Comparison of ENCODE assay signal across 16 cellular contexts in the genomic region with DNA sequence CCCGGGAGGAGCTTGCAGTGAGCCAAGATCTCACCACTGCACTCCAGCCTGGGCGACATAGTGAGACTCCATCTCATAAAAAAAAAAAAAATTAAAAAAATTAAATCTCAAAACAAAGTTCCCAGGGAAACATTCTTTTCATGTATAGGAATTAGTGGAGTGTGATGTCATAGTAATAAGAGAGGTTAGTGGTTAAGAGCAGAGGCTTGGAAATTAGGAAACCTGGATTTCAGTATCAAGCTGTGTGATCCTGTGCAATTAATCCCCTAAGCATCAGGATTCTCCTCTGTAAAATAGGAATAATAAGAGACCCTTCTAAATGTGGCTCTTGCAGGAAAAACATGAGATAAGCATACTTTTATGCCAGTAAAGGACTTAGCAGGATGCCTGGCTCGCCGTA. TPM values are rescaled to one million over a fixed set of nuclear protein-coding genes. Genes with fewer than 3 reads are reported as not detected.
A peak's percentile ranks its signal among the peaks of the same experiment; 100 is the strongest.
DNase-seq lines count a peak whose midpoint lies in the region; ATAC-seq, FAIRE-seq and TF ChIP-seq lines count a peak whose summit lies in the region.
"Had no signal": no experiment of that assay in that cellular context is flagged by ENCODE, and none has a peak within 500 bp of the region (broad histone marks: within the 10 kb centered on the region; RNA-seq: fewer than 3 reads in every experiment).

No MANE protein-coding gene starts in this region.

- H4K20me1 ChIP-seq in IMR-90 (ENCODE audit: insufficient read depth, low read length) = no peaks in the 10 kb centered on the region
- no peaks in the 10 kb centered on the region for H4K20me1 ChIP-seq in osteoblast (ENCODE audit: insufficient read depth, low read length)
- H4K20me1 ChIP-seq: BLaER1 had no signal

- TF ChIP-seq POLR2A in IMR-90 (IDR thresholded peaks at IDR 0.05; ENCODE audit: low read depth, low read length) = no peak

- dilution Hi-C loops in IMR-90 (cut with HindIII; ENCODE audit: low sequenced_read_pairs, unreplicated experiment) = no loop called here

- CTCF ChIA-PET in IMR-90 (lab: Yijun Ruan, JAX) = no interaction called here

- H4K8ac ChIP-seq in IMR-90 (ENCODE audit: low read depth in 2 of 2, low read length in 2 of 2) = no peak overlapping the region

- peaks cover 16 to 25% of the 10 kb centered on the region in 2 experiments for H3K79me1 ChIP-seq in IMR-90 (ENCODE audit: low read depth in 1 of 2, low read length in 2 of 2)

- intact Hi-C loops in IMR-90 (cut with micrococcal nuclease) = no loop called here

- peaks cover 10% of the 10 kb centered on the region for H3K4me1 ChIP-seq in IMR-90 (ENCODE audit: control insufficient read depth, insufficient read depth, low read length)
- peaks cover 13% of the 10 kb centered on the region for H3K4me1 ChIP-seq in osteoblast (ENCODE audit: insufficient read depth, low read length)

- H3K56ac ChIP-seq in IMR-90 (ENCODE audit: extremely low read depth, insufficient read depth, low read length) = no peak overlapping the region

- no peak for TF ChIP-seq CTCF in AG10803 (conservative IDR thresholded peaks at IDR 0.05; ENCODE audit: low read length)
- no peak for TF ChIP-seq CTCF in IMR-90 (conservative IDR thresholded peaks at IDR 0.05; ENCODE audit: low read depth, low read length)
- no peak for TF ChIP-seq CTCF in osteoblast (IDR thresholded peaks at IDR 0.05; ENCODE audit: extremely low read depth, low read depth, low read length)
- TF ChIP-seq CTCF in D721Med (IDR thresholded peaks at IDR 0.05; ENCODE audit: insufficient read depth, missing control alignments) = no peak

- peaks cover 7% of the 10 kb centered on the region; the same call in 1 of the 2 replicates for H3K9me1 ChIP-seq in IMR-90 (ENCODE audit: insufficient read depth, low read length)

- H3K79me2 ChIP-seq in osteoblast (ENCODE audit: insufficient read depth, low read length) = peaks cover 2% of the 10 kb centered on the region

- ATAC-seq in IMR-90 (ENCODE audit: low read depth) (no peak), GM21423 (IDR thresholded peaks at IDR 0.05; ENCODE audit: unreplicated experiment) (no peak)
- ATAC-seq: A549, GM12878, GM23338 had no signal

- H2AK9ac ChIP-seq in IMR-90 (replicated peaks; ENCODE audit: low read depth, low read length, poor library complexity) = no peak overlapping the region

- no peak overlapping the region for H2AK5ac ChIP-seq in IMR-90 (ENCODE audit: low read depth, low read length)

- H3K4ac ChIP-seq in IMR-90 (ENCODE audit: low read depth, low read length) = no peak overlapping the region

- H3K27ac ChIP-seq in IMR-90 (ENCODE audit: insufficient read depth, low read length) = no peak overlapping the region
- H3K27ac ChIP-seq in osteoblast (ENCODE audit: low read depth, low read length) = no peak overlapping the region
- H3K27ac ChIP-seq: BLaER1, KMS-11 had no signal

- no peak overlapping the region for H4K5ac ChIP-seq in IMR-90 (ENCODE audit: low read depth, low read length)

- no CpG with 5 or more reads among the region's 4 CpGs for WGBS in IMR-90 (ENCODE audit: extremely low coverage in 2 of 2, insufficient read length in 1 of 2), 2 experiments

- H3K9me3 ChIP-seq in IMR-90 (ENCODE audit: control insufficient read depth, insufficient read depth, low read length) (no peaks in the 10 kb centered on the region), osteoblast (ENCODE audit: low read depth, low read length) (no peaks in the 10 kb centered on the region)
- H3K9me3 ChIP-seq: A549, BLaER1 had no signal

- no peak overlapping the region for H3K23ac ChIP-seq in IMR-90 (ENCODE audit: low read depth, low read length)

- H3K27me3 ChIP-seq in IMR-90 (ENCODE audit: control insufficient read depth, insufficient read depth, low read length) = no peaks in the 10 kb centered on the region
- H3K27me3 ChIP-seq in osteoblast (ENCODE audit: insufficient read depth, low read length) = no peaks in the 10 kb centered on the region

- H3K18ac ChIP-seq in IMR-90 (ENCODE audit: low read depth, low read length) = no peak overlapping the region

- TF ChIP-seq RAD21 in IMR-90 (IDR thresholded peaks at IDR 0.05; ENCODE audit: low read length) = no peak

- H3K4me2 ChIP-seq in IMR-90 (ENCODE audit: low read depth, low read length) (no peak overlapping the region), osteoblast (ENCODE audit: insufficient read depth, low read length) (no peak overlapping the region)
- H3K4me2 ChIP-seq: A549, BLaER1, GM23338, KMS-11 had no signal

- H3K4me3 ChIP-seq in AG10803 (ENCODE audit: low read length) (no peak overlapping the region), IMR-90 (ENCODE audit: insufficient read depth, low read depth, low read length) (no peak overlapping the region), osteoblast (ENCODE audit: insufficient read depth, low read length) (no peak overlapping the region)
- H3K4me3 ChIP-seq: A549, BLaER1, GM12878, GM23338 had no signal

- DNase-seq in AG10803 (ENCODE audit: low read depth) (peak; percentile 17), IMR-90 (peak; percentile 41), amniotic epithelial cell (ENCODE audit: low read depth) (peak; percentile 63), osteoblast (ENCODE audit: insufficient read length, low spot score, missing footprints) (peak; percentile 9), D721Med (ENCODE audit: insufficient read length, low spot score) (no peak), occipital lobe (lab: John Stamatoyannopoulos, UW) (no peak)
- DNase-seq: CD4-positive, alpha-beta memory T cell; DMS79 treated with DMSO at 0.1 percent for 48 hours; EL; H7 had no signal

- H2BK15ac ChIP-seq in IMR-90 (ENCODE audit: low read depth, low read length) = no peak overlapping the region

- in situ Hi-C loops in IMR-90 (cut with MboI; ENCODE audit: low sequenced_read_pairs) = no loop called here

- H3K36me3 ChIP-seq in IMR-90 (ENCODE audit: control insufficient read depth, insufficient read depth, low read length) = no peaks in the 10 kb centered on the region
- no peaks in the 10 kb centered on the region for H3K36me3 ChIP-seq in osteoblast (ENCODE audit: insufficient read depth, low read length)
- H3K36me3 ChIP-seq: BLaER1 had no signal

- no peak for FAIRE-seq in D721Med (lab: Jason Lieb, UNC)
- FAIRE-seq: A549, GM12878 had no signal

- no peak overlapping the region for H4K91ac ChIP-seq in IMR-90 (ENCODE audit: insufficient read depth, low read depth, low read length)

- H2BK120ac ChIP-seq in IMR-90 (ENCODE audit: low read depth, low read length) = no peak overlapping the region

- no peak overlapping the region for H3K14ac ChIP-seq in IMR-90 (replicated peaks; ENCODE audit: low read depth, low read length)

- BruUV-seq in IMR-90 (replicated peaks; lab: Mats Ljungman, UMichigan) = no TSS peak

- H3K9ac ChIP-seq in IMR-90 (ENCODE audit: low read depth, low read length) = no peak overlapping the region
- H3K9ac ChIP-seq: BLaER1, KMS-11 had no signal

- H2AFZ ChIP-seq in IMR-90 (replicated peaks; ENCODE audit: low read length, poor library complexity) (no peak overlapping the region), osteoblast (ENCODE audit: low read length) (no peak overlapping the region)
- H2AFZ ChIP-seq: GM23338 had no signal

- no peak overlapping the region for H2BK20ac ChIP-seq in IMR-90 (ENCODE audit: low read depth, low read length)

- no peak overlapping the region for H2BK5ac ChIP-seq in IMR-90 (ENCODE audit: low read depth, low read length, poor library complexity, severe bottlenecking)

- POLR2A ChIA-PET in IMR-90 (lab: Charles Lee; ENCODE audit: unreplicated experiment) = no interaction called here

TF ChIP-seq in IMR-90, 13 proteins besides CTCF, POLR2A, EP300 and RAD21:
- TF ChIP-seq, protein P1, sequence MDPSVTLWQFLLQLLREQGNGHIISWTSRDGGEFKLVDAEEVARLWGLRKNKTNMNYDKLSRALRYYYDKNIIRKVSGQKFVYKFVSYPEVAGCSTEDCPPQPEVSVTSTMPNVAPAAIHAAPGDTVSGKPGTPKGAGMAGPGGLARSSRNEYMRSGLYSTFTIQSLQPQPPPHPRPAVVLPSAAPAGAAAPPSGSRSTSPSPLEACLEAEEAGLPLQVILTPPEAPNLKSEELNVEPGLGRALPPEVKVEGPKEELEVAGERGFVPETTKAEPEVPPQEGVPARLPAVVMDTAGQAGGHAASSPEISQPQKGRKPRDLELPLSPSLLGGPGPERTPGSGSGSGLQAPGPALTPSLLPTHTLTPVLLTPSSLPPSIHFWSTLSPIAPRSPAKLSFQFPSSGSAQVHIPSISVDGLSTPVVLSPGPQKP (IDR thresholded peaks at IDR 0.05; ENCODE audit: borderline replicate concordance, low read depth, low read length) = no peak
- TF ChIP-seq BHLHE40 (IDR thresholded peaks at IDR 0.05; ENCODE audit: low read depth, low read length) (no peak), MAFK (IDR thresholded peaks at IDR 0.05; ENCODE audit: low read depth, low read length) (no peak), MXI1 (IDR thresholded peaks at IDR 0.05; ENCODE audit: borderline replicate concordance, low read depth, low read length) (no peak), FOS (IDR thresholded peaks at IDR 0.05; ENCODE audit: low read depth, low read length) (no peak), SMC3 (IDR thresholded peaks at IDR 0.05; ENCODE audit: low read depth, low read length) (no peak), RCOR1 (IDR thresholded peaks at IDR 0.05; ENCODE audit: insufficient replicate concordance, low read length) (no peak)
- TF ChIP-seq, protein P2, sequence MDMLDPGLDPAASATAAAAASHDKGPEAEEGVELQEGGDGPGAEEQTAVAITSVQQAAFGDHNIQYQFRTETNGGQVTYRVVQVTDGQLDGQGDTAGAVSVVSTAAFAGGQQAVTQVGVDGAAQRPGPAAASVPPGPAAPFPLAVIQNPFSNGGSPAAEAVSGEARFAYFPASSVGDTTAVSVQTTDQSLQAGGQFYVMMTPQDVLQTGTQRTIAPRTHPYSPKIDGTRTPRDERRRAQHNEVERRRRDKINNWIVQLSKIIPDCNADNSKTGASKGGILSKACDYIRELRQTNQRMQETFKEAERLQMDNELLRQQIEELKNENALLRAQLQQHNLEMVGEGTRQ (IDR thresholded peaks at IDR 0.05; ENCODE audit: low read depth, low read length) = no peak
TF ChIP-seq in IMR-90: peak in this region for 0.

RNA-seq across cellular contexts. Expression of a gene that starts 3.1 kb away (rescaled TPM):
- total RNA-seq in IMR-90 (2012; rRNA removed) (582 and 671 TPM in 2 replicates), osteoblast (323 and 502 TPM in 2 replicates), occipital lobe (102 TPM)
- polyA plus RNA-seq in IMR-90 (2012; rRNA removed) = 325 and 379 TPM in 2 replicates
- polyA plus RNA-seq in IMR-90 (2012; cell fraction: cytosol; rRNA removed) = 231 and 352 TPM in 2 replicates
- 162 and 221 TPM in 2 replicates for polyA plus RNA-seq in IMR-90 (2012; cell fraction: nucleus; rRNA removed; ENCODE audit: low replicate concordance)

Comparison
In these comparisons a context has a peak if more than half of its experiments do, and no peak if none do; other contexts are left out.
1. DNase-seq: peak in AG10803 (single experiment), IMR-90 (single experiment), amniotic epithelial cell (single experiment) and osteoblast (single experiment); none in D721Med (single experiment) and occipital lobe (single experiment).